In genomic region chr2:170815746-170816498, GRCh38 we compare ENCODE assay signal across 8 cellular contexts. TPM values are rescaled to one million over a fixed set of nuclear protein-coding genes. Genes with fewer than 3 reads are reported as not detected.
DNase-seq lines count a peak whose midpoint lies in the region; ATAC-seq and TF ChIP-seq lines count a peak whose summit lies in the region.

No MANE protein-coding gene starts in this region.

- H3K27me3 ChIP-seq in adipocyte (replicated peaks; ENCODE audit: control insufficient read depth, insufficient read depth, low read length) (peaks cover 68% of the 10 kb centered on the region), sigmoid colon (peaks cover 77 to 82% (median 80%) of the 10 kb centered on the region in 3 donors)

- intact Hi-C loops in sigmoid colon (cut with DNase I): loop anchor here (2.0 to 5.0 kb wide), 3 partner anchors 353 to 579 kb away; no protein-coding TSS in a partner anchor

- in situ Hi-C loops in GM13977 (cut with MboI; ENCODE audit: low pct_unique_long_range_greater_than_20kb, low sequenced_read_pairs, unreplicated experiment): loop anchor here (10.0 to 25.0 kb wide), 4 partner anchors 101 to 1269 kb away; partner anchors contain the start of genes DLX1 and SP5

- no peak overlapping the region for H3K9ac ChIP-seq in adipocyte (ENCODE audit: low read length)

- TF ChIP-seq CTCF in GM13977 (IDR thresholded peaks at IDR 0.05; ENCODE audit: extremely low read depth, insufficient read depth, missing control alignments): peak; percentile 59
- TF ChIP-seq CTCF in NB4 (IDR thresholded peaks at IDR 0.05; ENCODE audit: low read depth, low read length): peak; percentile 70
- TF ChIP-seq CTCF in sigmoid colon (IDR thresholded peaks at IDR 0.05): peak; percentile 71 to 76 (median 73)

- H3K27ac ChIP-seq in sigmoid colon: no peak overlapping the region

- no peak for ATAC-seq in HG03571 (IDR thresholded peaks at IDR 0.05; ENCODE audit: unreplicated experiment)

- no peak for TF ChIP-seq EP300 in sigmoid colon (IDR thresholded peaks at IDR 0.05)

- H3K4me1 ChIP-seq in adipocyte (ENCODE audit: control insufficient read depth, insufficient read depth, low read length): peaks cover 15% of the 10 kb centered on the region
- H3K4me1 ChIP-seq in sigmoid colon: peaks cover 0 to 61% (median 56%) of the 10 kb centered on the region in 4 donors

- H3K9me3 ChIP-seq in adipocyte (ENCODE audit: control insufficient read depth, low read length) (no peaks in the 10 kb centered on the region), sigmoid colon (no peaks in the 10 kb centered on the region)

- WGBS in sigmoid colon, 2 donors: 1% methylated on average over 52 of the region's 52 CpGs

- H3K36me3 ChIP-seq in adipocyte (ENCODE audit: control insufficient read depth, insufficient read depth, low read length, severe bottlenecking) (no peaks in the 10 kb centered on the region), sigmoid colon (no peaks in the 10 kb centered on the region)

- H3K4me3 ChIP-seq in NB4 (ENCODE audit: low read depth, low read length) (no peak overlapping the region), adipocyte (ENCODE audit: low read length) (peak overlapping the region; percentile 63), sigmoid colon (peak overlapping the region; percentile 1 to 41 (median 35))

- peak; percentile 88 for DNase-seq in 8988T
- DNase-seq in GM13977 (ENCODE audit: low spot score): peak; percentile 84
- DNase-seq in NB4 (ENCODE audit: low read depth): peak; percentile 80
- DNase-seq in SKM-1 treated with dmso at 0.1 percent for 144 hours (lab: John Stamatoyannopoulos, UW; ENCODE audit: unreplicated experiment): peak; percentile 48
- peak; percentile 73 for DNase-seq in adipocyte (ENCODE audit: low read depth)
- DNase-seq in hypothalamus (lab: John Stamatoyannopoulos, UW): peak in 31 of 51 donors; percentile 15 to 77 (median 35)
- no peak for DNase-seq in sigmoid colon

- no peak for TF ChIP-seq POLR2A in NB4 (IDR thresholded peaks at IDR 0.05; ENCODE audit: extremely low read depth, insufficient read length)
- no peak for TF ChIP-seq POLR2A in sigmoid colon (IDR thresholded peaks at IDR 0.05)

RNA-seq across cellular contexts. Expression of gene GAD1, which starts 0.8 kb away (rescaled TPM):
- total RNA-seq in sigmoid colon: under 1 TPM in 1 of 4 donors, not detected in 3; 0.41 TPM
- polyA plus RNA-seq in sigmoid colon: under 1 TPM in 1 of 3 donors, not detected in 2; 0.13 TPM

RNA-seq across cellular contexts. Expression of gene ERICH2, which starts 45.7 kb away (rescaled TPM):
- not detected for total RNA-seq in sigmoid colon
- polyA plus RNA-seq in sigmoid colon: not detected
